1 cellular context compared by ENCODE assay signal in genomic region chr6:136077834-136078576, GRCh38.
TF ChIP-seq lines count a peak whose summit lies in the region.

No MANE protein-coding gene starts in this region.

TF ChIP-seq in SK-N-SH, 30 proteins besides CTCF, POLR2A, EP300 and RAD21 (continued from another document):
- TF ChIP-seq ZBTB33 (IDR thresholded peaks at IDR 0.05; ENCODE audit: borderline replicate concordance, low read depth): peak; percentile 50; the same call in 1 of the 2 replicates
- no peak for TF ChIP-seq EZH2phosphoT487 (IDR thresholded peaks at IDR 0.05; ENCODE audit: borderline replicate concordance, low read depth)
- TF ChIP-seq FOXJ3 (CRISPR knock-in tag; IDR thresholded peaks at IDR 0.05): 0 out of 2 replicates have a peak, but pooled peaks have one; percentile 31
- TF ChIP-seq MXI1 (IDR thresholded peaks at IDR 0.05; ENCODE audit: low read depth, low read length): peak; percentile 55; the same call in 1 of the 2 replicates
- peak; percentile 95 for TF ChIP-seq TCF12 (IDR thresholded peaks at IDR 0.05)
- no peak for TF ChIP-seq NRF1 (IDR thresholded peaks at IDR 0.05; ENCODE audit: low read depth, low read length)
- TF ChIP-seq PBX3 (IDR thresholded peaks at IDR 0.05): peak; percentile 96
- TF ChIP-seq FOSL2 (IDR thresholded peaks at IDR 0.05; ENCODE audit: borderline replicate concordance, low read depth): peak; percentile 79
- TF ChIP-seq SMC3 (IDR thresholded peaks at IDR 0.05; ENCODE audit: low read depth, low read length): no peak
- TF ChIP-seq NFIC (IDR thresholded peaks at IDR 0.05; ENCODE audit: borderline replicate concordance): peak; percentile 96
- peak; percentile 44; the same call in 1 of the 2 replicates for TF ChIP-seq REST (IDR thresholded peaks at IDR 0.05; ENCODE audit: low read depth, low read length)
- no peak for TF ChIP-seq GABPA (IDR thresholded peaks at IDR 0.05; ENCODE audit: low read depth)
- TF ChIP-seq GATA2 (CRISPR knock-in tag; IDR thresholded peaks at IDR 0.05): peak; percentile 73
- TF ChIP-seq RFX5 (IDR thresholded peaks at IDR 0.05; ENCODE audit: low read length): no peak
- TF ChIP-seq FOXM1 (IDR thresholded peaks at IDR 0.05; ENCODE audit: low read depth): peak; percentile 84
- peak; percentile 75; the same call in 1 of the 2 replicates for TF ChIP-seq POLR2AphosphoS5 (IDR thresholded peaks at IDR 0.05; ENCODE audit: low read depth, low read length)
- peak; percentile 58; the same call in 1 of the 2 replicates for TF ChIP-seq YY1 (IDR thresholded peaks at IDR 0.05; ENCODE audit: low read depth)
- TF ChIP-seq TAF1 (IDR thresholded peaks at IDR 0.05; ENCODE audit: borderline replicate concordance, low read depth, low read length): no peak; the same call in 1 of the 2 replicates
- peak; percentile 97 for TF ChIP-seq RXRA (IDR thresholded peaks at IDR 0.05; ENCODE audit: borderline replicate concordance, low read depth)
